1 cellular context compared by ENCODE assay signal in genomic region chr22:48369789-48370507, GRCh38.
TF ChIP-seq lines count a peak whose summit lies in the region.

No MANE protein-coding gene starts in this region.

TF ChIP-seq in GM23338, 12 proteins besides CTCF, POLR2A, EP300 and RAD21 (continued from another document):
- TF ChIP-seq REST (IDR thresholded peaks at IDR 0.05; ENCODE audit: unreplicated experiment) (no peak), EZH2 (IDR thresholded peaks at IDR 0.05; ENCODE audit: low read depth, unreplicated experiment) (no peak)
TF ChIP-seq in GM23338: peak in this region for 0.
